9 cellular contexts compared by ENCODE assay signal in the genomic region with DNA sequence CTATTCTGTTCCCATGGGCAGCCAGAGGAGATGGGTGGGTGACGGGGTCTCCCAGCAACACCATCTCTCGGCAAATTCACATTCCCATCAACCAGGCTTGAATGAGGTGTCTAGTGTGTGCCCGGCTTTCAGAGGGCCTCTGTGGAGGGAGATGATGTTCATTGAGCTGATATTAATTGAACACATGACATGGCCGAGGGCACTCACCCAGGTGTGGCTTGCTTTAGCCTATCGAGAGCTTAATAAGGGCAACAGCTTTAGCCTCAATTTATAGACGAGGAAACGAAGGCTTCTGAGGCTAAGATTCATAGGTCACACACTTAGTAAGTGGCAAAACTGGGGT.
DNase-seq lines count a peak whose midpoint lies in the region; ATAC-seq and TF ChIP-seq lines count a peak whose summit lies in the region.
"Had no signal": no experiment of that assay in that cellular context is flagged by ENCODE, and none has a peak within 500 bp of the region (broad histone marks: within the 10 kb centered on the region; RNA-seq: fewer than 3 reads in every experiment).

No MANE protein-coding gene starts in this region.

- no peak overlapping the region for H3K4me3 ChIP-seq in CD4-positive, CD25-positive, alpha-beta regulatory T cell (ENCODE audit: low read depth, low read length)
- peak overlapping the region; percentile 55; the same call in 1 of the 2 replicates for H3K4me3 ChIP-seq in PC-3 (ENCODE audit: low read length)
- peak overlapping the region; percentile 50 for H3K4me3 ChIP-seq in coronary artery
- peak overlapping the region in 2 of 4 donors; percentile 4 to 16 for H3K4me3 ChIP-seq in sigmoid colon

- no peaks in the 10 kb centered on the region for H4K20me1 ChIP-seq in PC-3 (ENCODE audit: low read length)

- H3K9me2 ChIP-seq in PC-3 (replicated peaks; ENCODE audit: low read length): no peaks in the 10 kb centered on the region

- intact Hi-C loops in PC-3 (cut with micrococcal nuclease) (loop anchor here (2.0 to 5.0 kb wide), 2 partner anchors 33 to 378 kb away; a partner anchor contains a TSS), sigmoid colon (cut with DNase I) (no loop called here)

- H3K4me2 ChIP-seq in PC-3 (ENCODE audit: low read length): peak overlapping the region; percentile 80

- ATAC-seq in CD4-positive, CD25-positive, alpha-beta regulatory T cell (ENCODE audit: low read depth in 2 of 2): no peak
- peak; percentile 5 for ATAC-seq in PC-3
- no peak for ATAC-seq in HG03108 (IDR thresholded peaks at IDR 0.05; ENCODE audit: unreplicated experiment)

- H3K9me3 Mint-ChIP-seq in CD4-positive, CD25-positive, alpha-beta regulatory T cell: no peaks in the 10 kb centered on the region

- peaks cover 0 to 38% (median 8%) of the 10 kb centered on the region in 4 donors for H3K4me1 Mint-ChIP-seq in CD4-positive, CD25-positive, alpha-beta regulatory T cell

- POLR2A ChIA-PET in PC-3 (lab: Charles Lee; ENCODE audit: unreplicated experiment): interaction anchor here (0.6 kb wide), 1 partner anchor 271 kb away, joined by 13 read pairs; no protein-coding TSS in a partner anchor

- H3K36me3 ChIP-seq in CD4-positive, CD25-positive, alpha-beta regulatory T cell (ENCODE audit: control insufficient read depth, insufficient read depth, low read length): no peaks in the 10 kb centered on the region
- H3K36me3 ChIP-seq in PC-3 (ENCODE audit: low read depth, low read length): no peaks in the 10 kb centered on the region
- H3K36me3 ChIP-seq in sigmoid colon: no peaks in the 10 kb centered on the region

- peaks cover 7% of the 10 kb centered on the region for H3K27me3 ChIP-seq in CD4-positive, CD25-positive, alpha-beta regulatory T cell (ENCODE audit: control insufficient read depth, insufficient read depth, low read length)
- H3K27me3 ChIP-seq in PC-3 (ENCODE audit: low read length): no peaks in the 10 kb centered on the region
- no peaks in the 10 kb centered on the region for H3K27me3 ChIP-seq in sigmoid colon

- peak overlapping the region; percentile 58 for H3K9ac ChIP-seq in PC-3 (ENCODE audit: low read length)

- H3F3A ChIP-seq in PC-3 (ENCODE audit: low read length, unreplicated experiment): peaks cover 4% of the 10 kb centered on the region

- H3K36me3 Mint-ChIP-seq in CD4-positive, CD25-positive, alpha-beta regulatory T cell: no peaks in the 10 kb centered on the region

- no peak overlapping the region for H3K27ac ChIP-seq in CD4-positive, CD25-positive, alpha-beta regulatory T cell (ENCODE audit: insufficient read depth, low read length, poor library complexity, severe bottlenecking)
- H3K27ac ChIP-seq in PC-3 (ENCODE audit: low read length) (peak overlapping the region; percentile 93), coronary artery (peak overlapping the region; percentile 71 to 86), sigmoid colon (peak overlapping the region; percentile 61 to 75 (median 75))

- peak overlapping the region in 3 of 4 donors; percentile 44 to 70 (median 58) for H3K4me3 Mint-ChIP-seq in CD4-positive, CD25-positive, alpha-beta regulatory T cell
- H3K4me3 Mint-ChIP-seq: activated CD8-positive, alpha-beta memory T cell treated with anti-CD3 and anti-CD28 coated beads, Interleukin-2, amount 10 ng/mL, durations not matched to agents 7 days and 5 days had no signal

- 73 to 90% methylated on average over 7 of the region's 7 CpGs for WGBS in sigmoid colon, 2 donors

- H3K27me3 Mint-ChIP-seq in CD4-positive, CD25-positive, alpha-beta regulatory T cell: peaks cover 43% of the 10 kb centered on the region

- peak overlapping the region; percentile 78 for H2AFZ ChIP-seq in PC-3 (ENCODE audit: low read length)

- TF ChIP-seq EP300 in sigmoid colon (IDR thresholded peaks at IDR 0.05): no peak

- CTCF ChIA-PET in PC-3 (lab: Charles Lee): interaction anchor here (1.0 to 1.4 kb wide), 2 partner anchors 9 to 11 kb away, joined by 3 to 5 read pairs; no protein-coding TSS in a partner anchor

- TF ChIP-seq CTCF in PC-3 (conservative IDR thresholded peaks at IDR 0.05; ENCODE audit: low read depth, low read length): no peak
- TF ChIP-seq CTCF in coronary artery (IDR thresholded peaks at IDR 0.05): no peak
- TF ChIP-seq CTCF in sigmoid colon (IDR thresholded peaks at IDR 0.05): no peak

- H3K4me1 ChIP-seq in CD4-positive, CD25-positive, alpha-beta regulatory T cell (ENCODE audit: control insufficient read depth, insufficient read depth, low read length, poor library complexity, severe bottlenecking): peaks cover 20% of the 10 kb centered on the region
- H3K4me1 ChIP-seq in PC-3 (ENCODE audit: insufficient read depth, low read length): peaks cover 27% of the 10 kb centered on the region
- H3K4me1 ChIP-seq in sigmoid colon: peaks cover 0 to 18% (median 8%) of the 10 kb centered on the region in 4 donors

- no TSS peak for BruUV-seq in PC-3 (replicated peaks; lab: Mats Ljungman, UMichigan)

- H3K27ac Mint-ChIP-seq in CD4-positive, CD25-positive, alpha-beta regulatory T cell: no peak overlapping the region
- H3K27ac Mint-ChIP-seq: activated CD8-positive, alpha-beta memory T cell treated with anti-CD3 and anti-CD28 coated beads, Interleukin-2, amount 10 ng/mL, durations not matched to agents 7 days and 5 days had no signal

- TF ChIP-seq POLR2A in sigmoid colon (IDR thresholded peaks at IDR 0.05): no peak

- no peaks in the 10 kb centered on the region for H3K79me2 ChIP-seq in PC-3 (ENCODE audit: low read length)

- no peaks in the 10 kb centered on the region for H3K9me3 ChIP-seq in CD4-positive, CD25-positive, alpha-beta regulatory T cell (ENCODE audit: control insufficient read depth in 2 of 2, low read length in 2 of 2)
- H3K9me3 ChIP-seq in PC-3 (ENCODE audit: low read length) (no peaks in the 10 kb centered on the region), sigmoid colon (no peaks in the 10 kb centered on the region)

- DNase-seq in CD4-positive, CD25-positive, alpha-beta regulatory T cell: no peak
- DNase-seq in PC-3 (no peak), coronary artery (ENCODE audit: low spot score) (no peak), sigmoid colon (no peak), SHP77 treated with DMSO at 0.1 percent for 48 hours (lab: John Stamatoyannopoulos, UW) (no peak), KG1 (lab: John Stamatoyannopoulos, UW) (no peak), T-helper 9 cell (no peak)
